ENCODE assay signal across 8 cellular contexts in genomic region chr4:83362492-83363329, GRCh38. TPM values are rescaled to one million over a fixed set of nuclear protein-coding genes. Genes with fewer than 3 reads are reported as not detected.
DNase-seq lines count a peak whose midpoint lies in the region; ATAC-seq and TF ChIP-seq lines count a peak whose summit lies in the region.

No MANE protein-coding gene starts in this region.

- in situ Hi-C loops in astrocyte of the cerebellum (cut with HindIII; ENCODE audit: low sequenced_read_pairs), result no loop called here

- H3K4me1 Mint-ChIP-seq in stimulated activated naive CD8-positive, alpha-beta T cell treated with anti-CD3 and anti-CD28 coated beads, Interleukin-15, amount 100 ng/mL, for 72 hours, result peaks cover 15% of the 10 kb centered on the region
- H3K4me1 Mint-ChIP-seq in activated T-cell treated with anti-CD3 and anti-CD28 coated beads, Interleukin-2, amount 50 U/mL, for 4 hours (ENCODE audit: low read depth), result peaks cover 2% of the 10 kb centered on the region

- no CpG with 5 or more reads among the region's 9 CpGs for WGBS in neuronal stem cell (ENCODE audit: extremely low coverage in 2 of 2, insufficient read length in 2 of 2, insufficient replicate concordance in 1 of 2), 2 donors
- 79 to 80% methylated on average over 9 of the region's 9 CpGs for WGBS in aorta, 2 donors

- TF ChIP-seq CTCF in LNCAP (IDR thresholded peaks at IDR 0.05), result peak; percentile 47; the same call in 1 of the 2 replicates
- peak; percentile 57 for TF ChIP-seq CTCF in astrocyte of the cerebellum (IDR thresholded peaks at IDR 0.05; ENCODE audit: low read depth, low read length, missing control alignments)

- H2BK12ac ChIP-seq in neuronal stem cell (ENCODE audit: low read length), result no peak overlapping the region

- no peak overlapping the region for H3K4me3 Mint-ChIP-seq in stimulated activated naive CD8-positive, alpha-beta T cell treated with anti-CD3 and anti-CD28 coated beads, Interleukin-15, amount 100 ng/mL, for 72 hours
- no peak overlapping the region for H3K4me3 Mint-ChIP-seq in activated T-cell treated with anti-CD3 and anti-CD28 coated beads, Interleukin-2, amount 50 U/mL, for 4 hours

- H3K36me3 Mint-ChIP-seq in activated T-cell treated with anti-CD3 and anti-CD28 coated beads, Interleukin-2, amount 50 U/mL, for 4 hours (ENCODE audit: insufficient read depth), result no peaks in the 10 kb centered on the region

- no peak overlapping the region for H2BK120ac ChIP-seq in neuronal stem cell (ENCODE audit: low read depth, low read length)

- no peak overlapping the region for H3K18ac ChIP-seq in neuronal stem cell (ENCODE audit: low read length)

- H2BK15ac ChIP-seq in neuronal stem cell (ENCODE audit: low read length), result no peak overlapping the region

- no peak overlapping the region for H3K27ac Mint-ChIP-seq in stimulated activated naive CD8-positive, alpha-beta T cell treated with anti-CD3 and anti-CD28 coated beads, Interleukin-15, amount 100 ng/mL, for 72 hours

- DNase-seq in stimulated activated naive CD8-positive, alpha-beta T cell treated with anti-CD3 and anti-CD28 coated beads, Interleukin-15, amount 100 ng/mL, for 72 hours, result no peak
- DNase-seq in stimulated activated naive CD8-positive, alpha-beta T cell treated with anti-CD3 and anti-CD28 coated beads, Interleukin-15, Interleukin-2, amounts not matched to agents 100 U/mL and 50 U/mL, for 24 hours, result no peak
- peak; percentile 38 for DNase-seq in astrocyte of the cerebellum (ENCODE audit: low read depth)
- DNase-seq in neuronal stem cell (ENCODE audit: low spot score), result no peak
- DNase-seq in substantia nigra (lab: John Stamatoyannopoulos, UW), result no peak
- DNase-seq in activated T-cell treated with anti-CD3 and anti-CD28 coated beads, Interleukin-2, amount 50 U/mL, for 4 hours, result no peak
- DNase-seq in aorta, result no peak

- no peak overlapping the region for H2AK5ac ChIP-seq in neuronal stem cell (ENCODE audit: low read depth, low read length)

- intact Hi-C loops in aorta (cut with DNase I), result no loop called here

- H3K4me3 ChIP-seq in astrocyte of the cerebellum (ENCODE audit: low read depth, low read length) (no peak overlapping the region), neuronal stem cell (ENCODE audit: low read length in 2 of 2) (no peak overlapping the region), aorta (ENCODE audit: low read length in 2 of 2) (no peak overlapping the region)

- H3K9me3 ChIP-seq in neuronal stem cell (replicated peaks in 1 of 2; ENCODE audit: control insufficient read depth in 2 of 2, insufficient read depth in 1 of 2, low read depth in 1 of 2, low read length in 2 of 2), result peaks cover 0 to 2% of the 10 kb centered on the region in 2 donors
- no peaks in the 10 kb centered on the region for H3K9me3 ChIP-seq in aorta (ENCODE audit: control insufficient read depth, low read length)

- H3K9ac ChIP-seq in neuronal stem cell (ENCODE audit: low read depth, low read length, poor library complexity), result no peak overlapping the region

- peak; percentile 56 for ATAC-seq in stimulated activated naive CD8-positive, alpha-beta T cell treated with anti-CD3 and anti-CD28 coated beads, Interleukin-15, amount 100 ng/mL, for 72 hours
- ATAC-seq in stimulated activated naive CD8-positive, alpha-beta T cell treated with anti-CD3 and anti-CD28 coated beads, Interleukin-15, Interleukin-2, amounts not matched to agents 100 U/mL and 50 U/mL, for 24 hours, result no peak
- ATAC-seq in activated T-cell treated with anti-CD3 and anti-CD28 coated beads, Interleukin-2, amount 50 U/mL, for 4 hours, result no peak
- ATAC-seq in aorta (ENCODE audit: low FRiP score), result no peak

- H3K36me3 ChIP-seq in neuronal stem cell (replicated peaks in 1 of 2; ENCODE audit: control insufficient read depth in 2 of 2, insufficient read depth in 2 of 2, low read length in 2 of 2), result no peaks in the 10 kb centered on the region
- H3K36me3 ChIP-seq in aorta (ENCODE audit: control insufficient read depth in 1 of 2, insufficient read depth in 2 of 2, low read length in 1 of 2), result no peaks in the 10 kb centered on the region

- H3K23ac ChIP-seq in neuronal stem cell (ENCODE audit: low read depth, low read length, poor library complexity), result no peak overlapping the region

- H3K27ac ChIP-seq in neuronal stem cell (replicated peaks; ENCODE audit: low read length) (no peak overlapping the region), substantia nigra (ENCODE audit: low read depth, low read length, poor library complexity, severe bottlenecking) (no peak overlapping the region), aorta (ENCODE audit: low read depth in 1 of 2, low read length in 2 of 2) (no peak overlapping the region)

- no peak overlapping the region for H3K4me2 ChIP-seq in neuronal stem cell (ENCODE audit: insufficient read depth, low read length, poor library complexity, severe bottlenecking)

- H4K8ac ChIP-seq in neuronal stem cell (ENCODE audit: low read depth, low read length), result no peak overlapping the region

- no peak overlapping the region for H3K14ac ChIP-seq in neuronal stem cell (ENCODE audit: low read length)

- H4K91ac ChIP-seq in neuronal stem cell (ENCODE audit: low read depth, low read length, poor library complexity), result no peak overlapping the region

- H3K27me3 ChIP-seq in neuronal stem cell (ENCODE audit: control insufficient read depth in 3 of 3, insufficient read depth in 3 of 3, low read depth in 1 of 3, low read length in 3 of 3), result peaks cover 0 to 3% (median 0%) of the 10 kb centered on the region in 3 experiments
- H3K27me3 ChIP-seq in aorta (ENCODE audit: control insufficient read depth in 1 of 2, insufficient read depth in 2 of 2, low read length in 1 of 2), result no peaks in the 10 kb centered on the region

- H3K79me1 ChIP-seq in neuronal stem cell (ENCODE audit: low read depth, low read length), result no peaks in the 10 kb centered on the region

- no peak overlapping the region for H3K4ac ChIP-seq in neuronal stem cell (ENCODE audit: low read length)

- peak overlapping the region; percentile 68 for H2AFZ ChIP-seq in neuronal stem cell (ENCODE audit: low read length)

- H2BK5ac ChIP-seq in neuronal stem cell (ENCODE audit: low read length), result no peak overlapping the region

- peaks cover 26% of the 10 kb centered on the region for H3K27me3 Mint-ChIP-seq in stimulated activated naive CD8-positive, alpha-beta T cell treated with anti-CD3 and anti-CD28 coated beads, Interleukin-15, amount 100 ng/mL, for 72 hours
- H3K27me3 Mint-ChIP-seq in activated T-cell treated with anti-CD3 and anti-CD28 coated beads, Interleukin-2, amount 50 U/mL, for 4 hours (ENCODE audit: low read depth), result no peaks in the 10 kb centered on the region

- no peaks in the 10 kb centered on the region for H3K9me3 Mint-ChIP-seq in stimulated activated naive CD8-positive, alpha-beta T cell treated with anti-CD3 and anti-CD28 coated beads, Interleukin-15, amount 100 ng/mL, for 72 hours
- H3K9me3 Mint-ChIP-seq in activated T-cell treated with anti-CD3 and anti-CD28 coated beads, Interleukin-2, amount 50 U/mL, for 4 hours, result no peaks in the 10 kb centered on the region

- H3K4me1 ChIP-seq in neuronal stem cell (ENCODE audit: control insufficient read depth in 2 of 2, insufficient read depth in 1 of 2, low read depth in 1 of 2, low read length in 2 of 2) (peaks cover 2 to 4% of the 10 kb centered on the region in 2 donors), aorta (ENCODE audit: control insufficient read depth in 1 of 2, insufficient read depth in 2 of 2, low read length in 2 of 2) (peaks cover 0 to 2% of the 10 kb centered on the region in 2 donors)

RNA-seq across cellular contexts. Expression of gene HPSE, which starts 28.1 kb away (rescaled TPM):
- 0.14 TPM for polyA plus RNA-seq in neuronal stem cell (2013, experiment 1 of 2)
- 0.12 TPM for polyA plus RNA-seq in neuronal stem cell (2013, experiment 2 of 2)
- total RNA-seq in activated T-cell treated with anti-CD3 and anti-CD28 coated beads, Interleukin-2, amount 50 U/mL, for 4 hours, result 1 to 10 TPM; 4.2 to 5.6 (median 5.0) TPM
- total RNA-seq in aorta, result 1 to 10 TPM; 3.7 to 5.0 TPM
- polyA plus RNA-seq in aorta, result 1 to 10 TPM in 1 of 2 donors, under 1 TPM in 1; 0.82 to 3.1 TPM
